In genomic region chr16:50368410-50369132, GRCh38 we compare ENCODE assay signal across 8 cellular contexts. TPM values are rescaled to one million over a fixed set of nuclear protein-coding genes. Genes with fewer than 3 reads are reported as not detected.
DNase-seq lines count a peak whose midpoint lies in the region; ATAC-seq and TF ChIP-seq lines count a peak whose summit lies in the region.

BRD7 (minus strand) TSS chr16:50368988; CDS start chr16:50368774, 214 bp downstream.

- peak; percentile 54 for DNase-seq in HuH-7.5 (ENCODE audit: low spot score)
- DNase-seq in T-helper 2 cell: peak; percentile 52 to 82 (median 57)
- peak in 49 of 58 donors; percentile 11 to 72 (median 47) for DNase-seq in anterior cingulate cortex (lab: John Stamatoyannopoulos, UW)
- peak; percentile 56 to 60 for DNase-seq in hippocampal formation (lab: John Stamatoyannopoulos, UW)
- DNase-seq in sciatic nerve (ENCODE audit: low spot score): peak; percentile 72
- DNase-seq in NCI-H446 treated with DMSO at 0.1 percent for 48 hours (lab: John Stamatoyannopoulos, UW): no peak

- intact Hi-C loops in sciatic nerve (cut with DNase I): loop anchor here (10.0 kb wide), 1 partner anchor 154 kb away; no protein-coding TSS in a partner anchor

- peaks cover 29% of the 10 kb centered on the region for H3K4me1 ChIP-seq in DOHH2 (ENCODE audit: control insufficient read depth, low read length)

- peaks cover 44% of the 10 kb centered on the region for H3K36me3 ChIP-seq in DOHH2 (ENCODE audit: control insufficient read depth, low read length)

- H3K9me2 ChIP-seq in DOHH2 (replicated peaks; ENCODE audit: control insufficient read depth, low read length): no peaks in the 10 kb centered on the region

- H3K9me3 ChIP-seq in DOHH2 (ENCODE audit: control insufficient read depth, insufficient read depth, low read length): no peaks in the 10 kb centered on the region

- peak within 1 kb of the TSS; percentile 93 for H3K4me2 ChIP-seq in DOHH2 (ENCODE audit: low read length)

- TF ChIP-seq CTCF in DOHH2 (IDR thresholded peaks at IDR 0.05; ENCODE audit: low read depth, low read length, poor library complexity, severe bottlenecking): no peak

- H3K79me2 ChIP-seq in DOHH2 (ENCODE audit: control insufficient read depth, low read length): peaks cover 49% of the 10 kb centered on the region

- H3K4me3 ChIP-seq in DOHH2 (ENCODE audit: low read length): peak within 1 kb of the TSS; percentile 86

- no peaks in the 10 kb centered on the region for H3K27me3 ChIP-seq in DOHH2 (ENCODE audit: control insufficient read depth, low read length)

- H3F3A ChIP-seq in DOHH2 (ENCODE audit: control insufficient read depth, insufficient read depth): peaks cover 9% of the 10 kb centered on the region

- ATAC-seq in GM21515 (IDR thresholded peaks at IDR 0.05; ENCODE audit: unreplicated experiment) (peak; percentile 66), sciatic nerve (peak; percentile 78)

- H3K27ac ChIP-seq in DOHH2 (ENCODE audit: low read depth, low read length): no peak within 1 kb of the TSS

- H4K20me1 ChIP-seq in DOHH2 (ENCODE audit: control insufficient read depth, insufficient read depth, low read depth, low read length): peaks cover 8% of the 10 kb centered on the region

RNA-seq across cellular contexts. Expression of gene BRD7, which starts in this region (rescaled TPM):
- 73.5 TPM for total RNA-seq in sciatic nerve
